In genomic region chr3:98536456-98537017, GRCh38 we compare ENCODE assay signal across 9 cellular contexts. TPM values are rescaled to one million over a fixed set of nuclear protein-coding genes. Genes with fewer than 3 reads are reported as not detected.
DNase-seq lines count a peak whose midpoint lies in the region; ATAC-seq, FAIRE-seq and TF ChIP-seq lines count a peak whose summit lies in the region.
"Had no signal": no experiment of that assay in that cellular context is flagged by ENCODE, and none has a peak within 500 bp of the region (broad histone marks: within the 10 kb centered on the region; RNA-seq: fewer than 3 reads in every experiment).

No MANE protein-coding gene starts in this region.

- no peak for TF ChIP-seq RAD21 in K562 (CRISPR knock-in tag; conservative IDR thresholded peaks at IDR 0.05 in 1 of 2, IDR thresholded peaks at IDR 0.05 in 1 of 2)

- intact Hi-C loops in K562 (cut with micrococcal nuclease), result no loop called here

- no peak overlapping the region for H3K4me2 ChIP-seq in K562 (ENCODE audit: insufficient read depth, low read length)
- H3K4me2 ChIP-seq in osteoblast (ENCODE audit: insufficient read depth, low read length), result no peak overlapping the region

- no peak for TF ChIP-seq EP300 in K562 (IDR thresholded peaks at IDR 0.05; ENCODE audit: low read length)

- peaks cover 5 to 6% of the 10 kb centered on the region in 2 experiments; a peak in 3 of 5 replicates for H3K4me1 ChIP-seq in K562 (replicated peaks in 1 of 2; ENCODE audit: control insufficient read depth in 2 of 2, insufficient read depth in 2 of 2, low read length in 2 of 2)
- H3K4me1 ChIP-seq in osteoblast (ENCODE audit: insufficient read depth, low read length), result no peaks in the 10 kb centered on the region

- H3K27me3 ChIP-seq in K562 (ENCODE audit: control insufficient read depth in 2 of 2, insufficient read depth in 2 of 2, low read length in 2 of 2) (no peaks in the 10 kb centered on the region), osteoblast (ENCODE audit: insufficient read depth, low read length) (peaks cover 5% of the 10 kb centered on the region)

- H3K27ac ChIP-seq in K562 (ENCODE audit: extremely low read depth, low read depth, low read length) (no peak overlapping the region), osteoblast (ENCODE audit: low read depth, low read length) (no peak overlapping the region)
- H3K27ac ChIP-seq: epithelial cell of prostate had no signal

- in situ Hi-C loops in K562 (cut with MboI), result no loop called here

- no peak overlapping the region for H3K9ac ChIP-seq in K562 (ENCODE audit: insufficient read depth in 1 of 2, low read depth in 2 of 2, low read length in 2 of 2)

- H2AFZ ChIP-seq in K562 (ENCODE audit: low read depth, low read length) (peak overlapping the region; percentile 40; the same call in 1 of the 2 replicates), osteoblast (ENCODE audit: low read length) (no peak overlapping the region)

- H3K9me1 ChIP-seq in K562 (ENCODE audit: control insufficient read depth, insufficient read depth, low read length), result no peaks in the 10 kb centered on the region

- H3K9me3 ChIP-seq in K562 (replicated peaks; ENCODE audit: control insufficient read depth, insufficient read depth, low read depth, low read length), result no peaks in the 10 kb centered on the region
- H3K9me3 ChIP-seq in osteoblast (ENCODE audit: low read depth, low read length), result no peaks in the 10 kb centered on the region

- no peaks in the 10 kb centered on the region for H3K79me2 ChIP-seq in K562 (ENCODE audit: control insufficient read depth, insufficient read depth, low read length)
- no peaks in the 10 kb centered on the region for H3K79me2 ChIP-seq in osteoblast (ENCODE audit: insufficient read depth, low read length)

- TF ChIP-seq POLR2A in K562 (conservative IDR thresholded peaks at IDR 0.05), result no peak

- H3K36me3 ChIP-seq in K562 (ENCODE audit: control insufficient read depth, insufficient read depth, low read length), result no peaks in the 10 kb centered on the region
- H3K36me3 ChIP-seq in osteoblast (ENCODE audit: insufficient read depth, low read length), result no peaks in the 10 kb centered on the region

- peak; percentile 75 for ATAC-seq in GM18498 (IDR thresholded peaks at IDR 0.05; ENCODE audit: unreplicated experiment)
- ATAC-seq in GM19467 (IDR thresholded peaks at IDR 0.05; ENCODE audit: unreplicated experiment), result peak; percentile 63
- ATAC-seq in HG03108 (IDR thresholded peaks at IDR 0.05; ENCODE audit: unreplicated experiment), result peak; percentile 76
- no peak for ATAC-seq in K562

- WGBS in K562 (ENCODE audit: insufficient coverage, low coverage, missing lambda C conversion rate), result 86% methylated on average over 6 of the region's 6 CpGs

- H4K20me1 ChIP-seq in K562 (replicated peaks; ENCODE audit: control insufficient read depth, insufficient read depth, low read length) (no peaks in the 10 kb centered on the region), osteoblast (ENCODE audit: insufficient read depth, low read length) (no peaks in the 10 kb centered on the region)

- no peak for FAIRE-seq in K562 (lab: Jason Lieb, UNC)

- POLR2A ChIA-PET in K562 (lab: Yijun Ruan, JAX), result interaction anchor here (0.5 to 1.3 kb wide), 2 partner anchors 9 to 57 kb away, joined by 3 read pairs; partner anchors contain the start of gene CPOX

- H3K4me3 ChIP-seq in K562 (no peak overlapping the region), osteoblast (ENCODE audit: insufficient read depth, low read length) (no peak overlapping the region)

- TF ChIP-seq CTCF in K562 (IDR thresholded peaks at IDR 0.05 in 2 of 3, conservative IDR thresholded peaks at IDR 0.05 in 1 of 3; ENCODE audit: insufficient read depth in 2 of 3, low read depth in 1 of 3, low read length in 3 of 3) (no peak), osteoblast (IDR thresholded peaks at IDR 0.05; ENCODE audit: extremely low read depth, low read depth, low read length) (no peak)

- CTCF ChIA-PET in K562 (lab: Yijun Ruan, JAX; ENCODE audit: low intra/inter-chr PET ratio), result no interaction called here

- BruUV-seq in K562 (replicated peaks; lab: Mats Ljungman, UMichigan), result no TSS peak

- DNase-seq in K562 (ENCODE audit: extremely low read depth in 1 of 4, low spot score in 3 of 4) (no peak), osteoblast (ENCODE audit: insufficient read length, low spot score, missing footprints) (no peak), NCI-H1417 (lab: John Stamatoyannopoulos, UW) (no peak), hepatic stellate cell (ENCODE audit: low spot score) (no peak), NCI-H345 treated with DMSO at 0.1 percent for 48 hours (lab: John Stamatoyannopoulos, UW; ENCODE audit: unreplicated experiment) (no peak)

RNA-seq across cellular contexts. Expression of gene GPR15, which starts 4.8 kb away (rescaled TPM):
- not detected in 2 replicates for total RNA-seq in K562 (2011; cell fraction: chromatin; rRNA removed; ENCODE audit: low replicate concordance)
- not detected in 2 replicates for total RNA-seq in K562 (2011; cell fraction: nucleolus; rRNA removed)
- total RNA-seq in K562 (2011; cell fraction: nucleoplasm; rRNA removed), result not detected in 2 replicates
- total RNA-seq in K562 (2014; rRNA removed) (not detected in 2 replicates), K562 (2014; rRNA removed; fragmentation: Illumina TruSeq; extraction: Trizol) (not detected in 2 replicates), K562 (2015; rRNA removed; fragmentation: Illumina TruSeq; extraction: Trizol) (not detected in 2 replicates), K562 (2021) (0.13 TPM in 1 of 2 replicates, not detected in the other), osteoblast (not detected in 2 replicates)
- polyA plus RNA-seq in K562 (2011; rRNA removed) (not detected in 2 replicates), K562 (2014; fragmentation: Illumina TruSeq; extraction: Trizol) (not detected in 2 replicates), K562 (2014; fragmentation: Nextera tagmentation; extraction: Ambion mirVana) (not detected), K562 (2014; rRNA removed) (not detected in 2 replicates)
- polyA plus RNA-seq in K562 (2011; cell fraction: cytosol; rRNA removed), result not detected in 2 replicates
- not detected in 2 replicates for polyA plus RNA-seq in K562 (2011; cell fraction: nucleus; rRNA removed)
- polyA plus RNA-seq in K562 (2012), result not detected in 2 replicates
- polyA minus RNA-seq in K562 (2011; rRNA and poly(A)+ RNA removed), result not detected in 2 replicates
- polyA minus RNA-seq in K562 (2011; cell fraction: cytosol; rRNA and poly(A)+ RNA removed), result not detected in 2 replicates
- not detected in 2 replicates for polyA minus RNA-seq in K562 (2011; cell fraction: nucleus; rRNA and poly(A)+ RNA removed)

RNA-seq across cellular contexts. Expression of gene CLDND1, which starts 13.8 kb away (rescaled TPM):
- 103 and 254 TPM in 2 replicates for total RNA-seq in K562 (2011; cell fraction: chromatin; rRNA removed; ENCODE audit: low replicate concordance)
- total RNA-seq in K562 (2011; cell fraction: nucleolus; rRNA removed), result 74.7 and 99.4 TPM in 2 replicates
- 136 and 172 TPM in 2 replicates for total RNA-seq in K562 (2011; cell fraction: nucleoplasm; rRNA removed)
- total RNA-seq in K562 (2014; rRNA removed) (36.8 and 38.5 TPM in 2 replicates), K562 (2014; rRNA removed; fragmentation: Illumina TruSeq; extraction: Trizol) (37.1 and 43.0 TPM in 2 replicates), K562 (2015; rRNA removed; fragmentation: Illumina TruSeq; extraction: Trizol) (28.8 and 29.2 TPM in 2 replicates), K562 (2021) (44.5 and 52.8 TPM in 2 replicates), osteoblast (59.2 and 74.2 TPM in 2 replicates)
- polyA plus RNA-seq in K562 (2011; rRNA removed) (135 and 141 TPM in 2 replicates), K562 (2014; fragmentation: Illumina TruSeq; extraction: Trizol) (68.6 and 75.0 TPM in 2 replicates), K562 (2014; fragmentation: Nextera tagmentation; extraction: Ambion mirVana) (100 to 1,000 TPM in 1 of 2 experiments, 10 to 100 TPM in 1; 75.1 to 113 TPM), K562 (2014; rRNA removed) (60.7 and 69.2 TPM in 2 replicates)
- polyA plus RNA-seq in K562 (2011; cell fraction: cytosol; rRNA removed), result 67.6 and 189 TPM in 2 replicates
- polyA plus RNA-seq in K562 (2011; cell fraction: nucleus; rRNA removed), result 164 and 248 TPM in 2 replicates
- 49.7 and 54.0 TPM in 2 replicates for polyA plus RNA-seq in K562 (2012)
- 146 and 154 TPM in 2 replicates for polyA minus RNA-seq in K562 (2011; rRNA and poly(A)+ RNA removed)
- 54.4 and 65.9 TPM in 2 replicates for polyA minus RNA-seq in K562 (2011; cell fraction: cytosol; rRNA and poly(A)+ RNA removed)
- 65.6 and 113 TPM in 2 replicates for polyA minus RNA-seq in K562 (2011; cell fraction: nucleus; rRNA and poly(A)+ RNA removed)

RNA-seq across cellular contexts. Expression of gene OR5K2, which starts 39.1 kb away (rescaled TPM):
- total RNA-seq in K562 (2011; cell fraction: chromatin; rRNA removed; ENCODE audit: low replicate concordance), result not detected in 2 replicates
- total RNA-seq in K562 (2011; cell fraction: nucleolus; rRNA removed), result not detected in 2 replicates
- total RNA-seq in K562 (2011; cell fraction: nucleoplasm; rRNA removed), result not detected in 2 replicates
- not detected in 2 replicates for total RNA-seq in K562 (2014; rRNA removed)
- total RNA-seq in K562 (2014; rRNA removed; fragmentation: Illumina TruSeq; extraction: Trizol), result not detected in 2 replicates
- total RNA-seq in K562 (2015; rRNA removed; fragmentation: Illumina TruSeq; extraction: Trizol), result not detected in 2 replicates
- total RNA-seq in K562 (2021), result not detected in 2 replicates
- polyA plus RNA-seq in K562 (2011; rRNA removed), result not detected in 2 replicates
- polyA plus RNA-seq in K562 (2011; cell fraction: cytosol; rRNA removed), result not detected in 2 replicates
- polyA plus RNA-seq in K562 (2011; cell fraction: nucleus; rRNA removed), result not detected in 2 replicates
- polyA plus RNA-seq in K562 (2012), result not detected in 2 replicates
- not detected in 2 replicates for polyA plus RNA-seq in K562 (2014; fragmentation: Illumina TruSeq; extraction: Trizol)
- polyA plus RNA-seq in K562 (2014; fragmentation: Nextera tagmentation; extraction: Ambion mirVana), result not detected
- not detected in 2 replicates for polyA plus RNA-seq in K562 (2014; rRNA removed)
- polyA minus RNA-seq in K562 (2011; rRNA and poly(A)+ RNA removed), result not detected in 2 replicates
- polyA minus RNA-seq in K562 (2011; cell fraction: cytosol; rRNA and poly(A)+ RNA removed), result not detected in 2 replicates
- not detected in 2 replicates for polyA minus RNA-seq in K562 (2011; cell fraction: nucleus; rRNA and poly(A)+ RNA removed)
- not detected in 2 replicates for total RNA-seq in osteoblast

RNA-seq across cellular contexts. Expression of gene CPOX, which starts 56.9 kb away (rescaled TPM):
- 66.8 and 112 TPM in 2 replicates for total RNA-seq in K562 (2011; cell fraction: chromatin; rRNA removed; ENCODE audit: low replicate concordance)
- total RNA-seq in K562 (2011; cell fraction: nucleolus; rRNA removed), result 37.4 and 46.7 TPM in 2 replicates
- 59.3 and 65.6 TPM in 2 replicates for total RNA-seq in K562 (2011; cell fraction: nucleoplasm; rRNA removed)
- total RNA-seq in K562 (2014; rRNA removed) (42.4 and 43.8 TPM in 2 replicates), K562 (2014; rRNA removed; fragmentation: Illumina TruSeq; extraction: Trizol) (24.8 and 28.4 TPM in 2 replicates), K562 (2015; rRNA removed; fragmentation: Illumina TruSeq; extraction: Trizol) (17.7 and 18.9 TPM in 2 replicates), K562 (2021) (28.4 and 31.4 TPM in 2 replicates), osteoblast (21.5 and 22.1 TPM in 2 replicates)
- polyA plus RNA-seq in K562 (2011; rRNA removed) (76.7 and 82.1 TPM in 2 replicates), K562 (2014; fragmentation: Illumina TruSeq; extraction: Trizol) (20.7 and 25.7 TPM in 2 replicates), K562 (2014; fragmentation: Nextera tagmentation; extraction: Ambion mirVana) (10 to 100 TPM; 14.6 to 17.4 TPM), K562 (2014; rRNA removed) (23.0 and 28.6 TPM in 2 replicates)
- 46.4 and 49.0 TPM in 2 replicates for polyA plus RNA-seq in K562 (2011; cell fraction: cytosol; rRNA removed)
- polyA plus RNA-seq in K562 (2011; cell fraction: nucleus; rRNA removed), result 122 and 125 TPM in 2 replicates
- polyA plus RNA-seq in K562 (2012), result 31.4 and 34.0 TPM in 2 replicates
- polyA minus RNA-seq in K562 (2011; rRNA and poly(A)+ RNA removed), result 54.0 and 58.4 TPM in 2 replicates
- polyA minus RNA-seq in K562 (2011; cell fraction: cytosol; rRNA and poly(A)+ RNA removed), result 27.6 and 36.0 TPM in 2 replicates
- 38.9 and 49.3 TPM in 2 replicates for polyA minus RNA-seq in K562 (2011; cell fraction: nucleus; rRNA and poly(A)+ RNA removed)
